ENCODE assay signal across 18 cellular contexts in the genomic region with DNA sequence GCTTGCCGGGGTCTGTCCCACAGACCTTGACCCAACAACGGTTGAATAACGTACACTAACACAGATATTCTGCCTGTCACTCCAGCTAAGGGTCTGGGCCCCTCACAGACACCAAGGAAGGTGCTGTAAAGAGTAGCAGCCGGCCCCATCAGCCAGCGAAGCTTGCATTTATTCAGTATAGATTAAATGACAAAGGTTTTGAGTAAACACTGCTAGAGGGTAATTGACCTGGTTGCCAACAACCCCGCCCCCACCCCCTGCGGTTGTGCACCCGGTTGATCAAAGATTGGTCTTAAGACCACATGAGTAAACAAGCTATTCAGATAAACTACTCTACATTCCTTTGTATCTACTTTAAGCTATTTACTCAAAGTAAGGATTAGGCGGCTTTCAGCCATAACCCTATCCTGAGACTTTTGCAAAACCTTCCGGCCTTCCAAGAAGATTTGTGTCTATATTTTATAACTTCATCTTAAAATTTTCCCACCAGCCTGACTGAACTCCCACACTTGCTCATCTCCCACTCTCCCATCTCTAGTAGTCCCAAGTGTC. TPM values are rescaled to one million over a fixed set of nuclear protein-coding genes. Genes with fewer than 3 reads are reported as not detected.
DNase-seq lines count a peak whose midpoint lies in the region; ATAC-seq and TF ChIP-seq lines count a peak whose summit lies in the region.
"Had no signal": no experiment of that assay in that cellular context is flagged by ENCODE, and none has a peak within 500 bp of the region (broad histone marks: within the 10 kb centered on the region; RNA-seq: fewer than 3 reads in every experiment).

No MANE protein-coding gene starts in this region.

- H3K4me2 ChIP-seq in smooth muscle cell = peak overlapping the region; percentile 46
- H3K4me2 ChIP-seq: KMS-11, PC-9 had no signal

- no peaks in the 10 kb centered on the region for H3K36me3 ChIP-seq in heart right ventricle
- H3K36me3 ChIP-seq in smooth muscle cell (ENCODE audit: low read depth) = no peaks in the 10 kb centered on the region
- H3K36me3 ChIP-seq: BE2C had no signal

- DNase-seq in Right ventricle myocardium inferior (ENCODE audit: missing footprints) (peak; percentile 59), heart right ventricle (no peak), NCI-H82 treated with DMSO at 0.1 percent for 48 hours (lab: John Stamatoyannopoulos, UW; ENCODE audit: unreplicated experiment) (peak; percentile 21), fibroblast of villous mesenchyme (ENCODE audit: low read depth) (peak; percentile 57), smooth muscle cell (lab: John Stamatoyannopoulos, UW; ENCODE audit: unreplicated experiment) (no peak)
- DNase-seq in CD4-positive, alpha-beta T cell = no peak
- no peak for DNase-seq in naive thymus-derived CD8-positive, alpha-beta T cell
- no peak for DNase-seq in activated T-helper 2 cell treated with anti-CD3 and anti-CD28 coated beads, Interferon-gamma antibody, Interleukin-2, Interleukin-4, amounts not matched to agents 10 μg/mL and 5 μg/mL and 100 μg/mL, durations not matched to agents 14 hours and 24 hours and 36 hours (ENCODE audit: low spot score)
- DNase-seq: 8988T; BE2C; CD4-positive, alpha-beta memory T cell; NCI-H1092 treated with DMSO at 0.1 percent for 48 hours; NCI-H2107; NCI-H226; PC-9 had no signal

- no peaks in the 10 kb centered on the region for H3K27me3 ChIP-seq in heart right ventricle
- no peaks in the 10 kb centered on the region for H3K27me3 ChIP-seq in smooth muscle cell (ENCODE audit: low read depth)
- H3K27me3 ChIP-seq in CD4-positive, alpha-beta T cell (ENCODE audit: control insufficient read depth, insufficient read depth, low read length) = no peaks in the 10 kb centered on the region
- H3K27me3 ChIP-seq: BE2C, SJSA1 had no signal

- ATAC-seq in Right ventricle myocardium inferior = no peak
- no peak for ATAC-seq in heart right ventricle
- no peak for ATAC-seq in CD4-positive, alpha-beta T cell (ENCODE audit: poor library complexity)
- ATAC-seq in naive thymus-derived CD8-positive, alpha-beta T cell = no peak
- ATAC-seq: HCT116 had no signal

- H3K27ac Mint-ChIP-seq in CD4-positive, alpha-beta T cell = no peak overlapping the region
- no peak overlapping the region for H3K27ac Mint-ChIP-seq in naive thymus-derived CD8-positive, alpha-beta T cell
- H3K27ac Mint-ChIP-seq in activated T-helper 2 cell treated with anti-CD3 and anti-CD28 coated beads, Interferon-gamma antibody, Interleukin-2, Interleukin-4, amounts not matched to agents 10 μg/mL and 5 μg/mL and 100 μg/mL, durations not matched to agents 14 hours and 24 hours and 36 hours = no peak overlapping the region
- H3K27ac Mint-ChIP-seq: CD4-positive, alpha-beta memory T cell had no signal

- H3K4me1 ChIP-seq in heart right ventricle = peaks cover 0 to 8% (median 4%) of the 10 kb centered on the region in 9 donors
- peaks cover 4% of the 10 kb centered on the region for H3K4me1 ChIP-seq in smooth muscle cell (ENCODE audit: low read depth)
- H3K4me1 ChIP-seq: BE2C had no signal

- POLR2A ChIA-PET in CD4-positive, alpha-beta T cell (lab: Charles Lee) = no interaction called here
- POLR2A ChIA-PET in naive thymus-derived CD8-positive, alpha-beta T cell (lab: Charles Lee) = interaction anchor here (0.6 kb wide), 1 partner anchor 103 kb away, joined by 4 read pairs; no protein-coding TSS in a partner anchor

- H3F3A ChIP-seq in smooth muscle cell (ENCODE audit: low read depth) = no peaks in the 10 kb centered on the region

- no peak overlapping the region for H3K9ac ChIP-seq in smooth muscle cell (ENCODE audit: low read depth)
- H3K9ac ChIP-seq: KMS-11 had no signal

- H3K79me2 ChIP-seq in smooth muscle cell (ENCODE audit: low read depth) = no peaks in the 10 kb centered on the region

- H3K4me3 Mint-ChIP-seq in CD4-positive, alpha-beta T cell = no peak overlapping the region
- H3K4me3 Mint-ChIP-seq in naive thymus-derived CD8-positive, alpha-beta T cell = no peak overlapping the region
- H3K4me3 Mint-ChIP-seq in activated T-helper 2 cell treated with anti-CD3 and anti-CD28 coated beads, Interferon-gamma antibody, Interleukin-2, Interleukin-4, amounts not matched to agents 10 μg/mL and 5 μg/mL and 100 μg/mL, durations not matched to agents 14 hours and 24 hours and 36 hours (ENCODE audit: low read depth) = no peak overlapping the region
- H3K4me3 Mint-ChIP-seq: CD4-positive, alpha-beta memory T cell had no signal

- CTCF ChIA-PET in CD4-positive, alpha-beta T cell (lab: Charles Lee) = interaction anchor here (0.6 kb wide), 1 partner anchor 34 kb away, joined by 3 read pairs; no protein-coding TSS in a partner anchor

- H3K9me3 ChIP-seq in heart right ventricle (no peaks in the 10 kb centered on the region), smooth muscle cell (replicated peaks; ENCODE audit: low read depth) (no peaks in the 10 kb centered on the region)
- H3K9me3 ChIP-seq in CD4-positive, alpha-beta T cell (ENCODE audit: control insufficient read depth, low read length) = no peaks in the 10 kb centered on the region
- H3K9me3 ChIP-seq: BE2C, SJSA1 had no signal

- no peak overlapping the region for H3K4me3 ChIP-seq in heart right ventricle
- H3K4me3 ChIP-seq in fibroblast of villous mesenchyme (ENCODE audit: low read depth, low read length) = no peak overlapping the region
- no peak overlapping the region for H3K4me3 ChIP-seq in smooth muscle cell
- H3K4me3 ChIP-seq: PC-9, SJSA1 had no signal

- H4K20me1 ChIP-seq in smooth muscle cell (ENCODE audit: low read depth) = no peaks in the 10 kb centered on the region

- H2AFZ ChIP-seq in smooth muscle cell (ENCODE audit: low read depth) = no peak overlapping the region
- H2AFZ ChIP-seq: PC-9 had no signal

- no peak overlapping the region for H3K27ac ChIP-seq in heart right ventricle
- H3K27ac ChIP-seq in smooth muscle cell (ENCODE audit: low read depth) = no peak overlapping the region
- H3K27ac ChIP-seq in CD4-positive, alpha-beta T cell (ENCODE audit: low read depth, low read length) = no peak overlapping the region
- H3K27ac ChIP-seq: KMS-11, PC-9, SJSA1 had no signal

- H3K27me3 Mint-ChIP-seq in CD4-positive, alpha-beta T cell = no peaks in the 10 kb centered on the region
- no peaks in the 10 kb centered on the region for H3K27me3 Mint-ChIP-seq in naive thymus-derived CD8-positive, alpha-beta T cell
- no peaks in the 10 kb centered on the region for H3K27me3 Mint-ChIP-seq in activated T-helper 2 cell treated with anti-CD3 and anti-CD28 coated beads, Interferon-gamma antibody, Interleukin-2, Interleukin-4, amounts not matched to agents 10 μg/mL and 5 μg/mL and 100 μg/mL, durations not matched to agents 14 hours and 24 hours and 36 hours (ENCODE audit: low read depth)

- H3K36me3 Mint-ChIP-seq in CD4-positive, alpha-beta T cell (ENCODE audit: low read depth) = peaks cover 3% of the 10 kb centered on the region
- no peaks in the 10 kb centered on the region for H3K36me3 Mint-ChIP-seq in naive thymus-derived CD8-positive, alpha-beta T cell
- no peaks in the 10 kb centered on the region for H3K36me3 Mint-ChIP-seq in activated T-helper 2 cell treated with anti-CD3 and anti-CD28 coated beads, Interferon-gamma antibody, Interleukin-2, Interleukin-4, amounts not matched to agents 10 μg/mL and 5 μg/mL and 100 μg/mL, durations not matched to agents 14 hours and 24 hours and 36 hours (ENCODE audit: low read depth)

- 75% methylated on average over 10 of the region's 10 CpGs for WGBS in heart right ventricle, 2 donors
- WGBS in smooth muscle cell (ENCODE audit: low lambda C conversion rate) = 65% methylated on average over 10 of the region's 10 CpGs

- intact Hi-C loops in Right ventricle myocardium inferior (cut with DNase I) = no loop called here
- intact Hi-C loops in heart right ventricle (cut with DNase I) = no loop called here
- intact Hi-C loops in CD4-positive, alpha-beta T cell (cut with DNase I, micrococcal nuclease) = no loop called here
- intact Hi-C loops in activated T-helper 2 cell treated with anti-CD3 and anti-CD28 coated beads, Interferon-gamma antibody, Interleukin-2, Interleukin-4, amounts not matched to agents 10 μg/mL and 5 μg/mL and 100 μg/mL, durations not matched to agents 14 hours and 24 hours and 36 hours (cut with micrococcal nuclease) = no loop called here

- peaks cover 5% of the 10 kb centered on the region for H3K4me1 Mint-ChIP-seq in CD4-positive, alpha-beta T cell (ENCODE audit: low read depth)
- peaks cover 3 to 6% (median 5%) of the 10 kb centered on the region in 4 donors for H3K4me1 Mint-ChIP-seq in naive thymus-derived CD8-positive, alpha-beta T cell
- peaks cover 9% of the 10 kb centered on the region for H3K4me1 Mint-ChIP-seq in activated T-helper 2 cell treated with anti-CD3 and anti-CD28 coated beads, Interferon-gamma antibody, Interleukin-2, Interleukin-4, amounts not matched to agents 10 μg/mL and 5 μg/mL and 100 μg/mL, durations not matched to agents 14 hours and 24 hours and 36 hours (ENCODE audit: low read depth)

- H3K9me3 Mint-ChIP-seq in CD4-positive, alpha-beta T cell = no peaks in the 10 kb centered on the region
- peaks cover 0 to 2% (median 0%) of the 10 kb centered on the region in 9 donors for H3K9me3 Mint-ChIP-seq in naive thymus-derived CD8-positive, alpha-beta T cell
- H3K9me3 Mint-ChIP-seq in activated T-helper 2 cell treated with anti-CD3 and anti-CD28 coated beads, Interferon-gamma antibody, Interleukin-2, Interleukin-4, amounts not matched to agents 10 μg/mL and 5 μg/mL and 100 μg/mL, durations not matched to agents 14 hours and 24 hours and 36 hours = no peaks in the 10 kb centered on the region

- TF ChIP-seq CTCF in heart right ventricle (IDR thresholded peaks at IDR 0.05) = no peak
- TF ChIP-seq CTCF in fibroblast of villous mesenchyme (IDR thresholded peaks at IDR 0.05; ENCODE audit: insufficient read depth, low read depth, low read length) = no peak
- no peak for TF ChIP-seq CTCF in smooth muscle cell (IDR thresholded peaks at IDR 0.05; ENCODE audit: borderline replicate concordance, insufficient read depth, poor library complexity, severe bottlenecking)
- TF ChIP-seq CTCF in CD4-positive, alpha-beta T cell (IDR thresholded peaks at IDR 0.05) = no peak

RNA-seq across cellular contexts. Expression of gene CKAP5, which starts 4.8 kb away (rescaled TPM):
- 70.3 TPM for total RNA-seq in Right ventricle myocardium inferior
- total RNA-seq in heart right ventricle = 100 to 1,000 TPM in 2 of 10 donors, 10 to 100 TPM in 8; 67.7 to 114 (median 82.7) TPM
- polyA plus RNA-seq in heart right ventricle = 10 to 100 TPM in 1 of 2 donors, 1 to 10 TPM in 1; 9.6 to 18.7 TPM
- 70.5 and 99.3 TPM in 2 replicates for total RNA-seq in fibroblast of villous mesenchyme
- 57.0 and 63.5 TPM in 2 replicates for total RNA-seq in smooth muscle cell
- polyA plus RNA-seq in smooth muscle cell = 24.5 and 30.7 TPM in 2 replicates
- total RNA-seq in CD4-positive, alpha-beta T cell = 10 to 100 TPM; 23.2 to 26.9 TPM
- total RNA-seq in naive thymus-derived CD8-positive, alpha-beta T cell = 10 to 100 TPM; 42.2 to 45.7 TPM
- 10 to 100 TPM; 10.7 to 17.2 (median 11.0) TPM for polyA plus RNA-seq in naive thymus-derived CD8-positive, alpha-beta T cell
- total RNA-seq in activated T-helper 2 cell treated with anti-CD3 and anti-CD28 coated beads, Interferon-gamma antibody, Interleukin-2, Interleukin-4, amounts not matched to agents 10 μg/mL and 5 μg/mL and 100 μg/mL, durations not matched to agents 14 hours and 24 hours and 36 hours = 127 and 136 TPM in 2 replicates

Comparison
In these comparisons a context has a peak if more than half of its experiments do, and no peak if none do; other contexts are left out.
1. DNase-seq: peak in Right ventricle myocardium inferior (single experiment), NCI-H82 treated with DMSO at 0.1 percent for 48 hours (single experiment) and fibroblast of villous mesenchyme (single experiment); none in heart right ventricle (0 of 2), smooth muscle cell (single experiment), CD4-positive, alpha-beta T cell (0 of 10), naive thymus-derived CD8-positive, alpha-beta T cell (0 of 10) and activated T-helper 2 cell treated with anti-CD3 and anti-CD28 coated beads, Interferon-gamma antibody, Interleukin-2, Interleukin-4, amounts not matched to agents 10 μg/mL and 5 μg/mL and 100 μg/mL, durations not matched to agents 14 hours and 24 hours and 36 hours (single experiment).